9 cellular contexts compared by ENCODE assay signal in genomic region chr15:31391687-31392671, GRCh38.
A peak's percentile ranks its signal among the peaks of the same experiment; 100 is the strongest.
DNase-seq lines count a peak whose midpoint lies in the region; ATAC-seq and TF ChIP-seq lines count a peak whose summit lies in the region.
"Had no signal": no experiment of that assay in that cellular context is flagged by ENCODE, and none has a peak within 500 bp of the region (broad histone marks: within the 10 kb centered on the region; RNA-seq: fewer than 3 reads in every experiment).

No MANE protein-coding gene starts in this region.

- H3K27ac ChIP-seq in HL-60 (replicated peaks) (no peak overlapping the region), adrenal gland (peak overlapping the region; percentile 60 to 98 (median 85)), right cardiac atrium (ENCODE audit: low read length) (peak overlapping the region; percentile 97), vagina (peak overlapping the region; percentile 93)
- H3K27ac ChIP-seq: epithelial cell of prostate had no signal

- H3K9me3 Mint-ChIP-seq in T-helper 1 cell treated with Interleukin-12 subunit alpha and Interleukin-12 subunit beta and Interleukin-4 antibody, amounts not matched to agents 30 μg/mL and 1 μg/mL, for 36 hours: peaks cover 7% of the 10 kb centered on the region

- no peak for TF ChIP-seq CTCF in HL-60 (IDR thresholded peaks at IDR 0.05; ENCODE audit: insufficient read depth, low read length)
- no peak for TF ChIP-seq CTCF in adrenal gland (IDR thresholded peaks at IDR 0.05)
- no peak for TF ChIP-seq CTCF in vagina (IDR thresholded peaks at IDR 0.05)

- H3K4me3 ChIP-seq in HL-60 (replicated peaks; ENCODE audit: insufficient read depth, low read length) (peak overlapping the region; percentile 68), adrenal gland (peak overlapping the region; percentile 48 to 70 (median 56)), right cardiac atrium (ENCODE audit: low read length) (peak overlapping the region; percentile 57), vagina (peak overlapping the region; percentile 56 to 82)

- ATAC-seq in GM19468 (IDR thresholded peaks at IDR 0.05; ENCODE audit: extremely low read depth, unreplicated experiment) (peak; percentile 65), right cardiac atrium (peak; percentile 86 to 87)

- peak overlapping the region; percentile 89 for H3K4me3 Mint-ChIP-seq in T-helper 1 cell treated with Interleukin-12 subunit alpha and Interleukin-12 subunit beta and Interleukin-4 antibody, amounts not matched to agents 30 μg/mL and 1 μg/mL, for 36 hours

- no peaks in the 10 kb centered on the region for H3K27me3 Mint-ChIP-seq in T-helper 1 cell treated with Interleukin-12 subunit alpha and Interleukin-12 subunit beta and Interleukin-4 antibody, amounts not matched to agents 30 μg/mL and 1 μg/mL, for 36 hours (ENCODE audit: low read depth)

- H3K36me3 ChIP-seq in adrenal gland (replicated peaks in 1 of 2) (no peaks in the 10 kb centered on the region), vagina (no peaks in the 10 kb centered on the region)

- peaks cover 40% of the 10 kb centered on the region for H3K4me1 Mint-ChIP-seq in T-helper 1 cell treated with Interleukin-12 subunit alpha and Interleukin-12 subunit beta and Interleukin-4 antibody, amounts not matched to agents 30 μg/mL and 1 μg/mL, for 36 hours (ENCODE audit: low read depth)

- H3K9me3 ChIP-seq in adrenal gland (replicated peaks in 1 of 3) (no peaks in the 10 kb centered on the region), right cardiac atrium (ENCODE audit: control insufficient read depth, low read length) (no peaks in the 10 kb centered on the region), vagina (no peaks in the 10 kb centered on the region)

- H3K27ac Mint-ChIP-seq in T-helper 1 cell treated with Interleukin-12 subunit alpha and Interleukin-12 subunit beta and Interleukin-4 antibody, amounts not matched to agents 30 μg/mL and 1 μg/mL, for 36 hours: peak overlapping the region; percentile 93

- peak; percentile 73 to 76 for TF ChIP-seq POLR2A in adrenal gland (IDR thresholded peaks at IDR 0.05)
- peak in 1 of 2 donors; percentile 96 for TF ChIP-seq POLR2A in vagina (IDR thresholded peaks at IDR 0.05)

- peak; percentile 79 for DNase-seq in COLO668 (lab: John Stamatoyannopoulos, UW; ENCODE audit: unreplicated experiment)
- peak; percentile 43 to 59 for DNase-seq in HL-60 (ENCODE audit: low read depth in 1 of 2, low spot score in 1 of 2)
- peak; percentile 80 to 92 (median 83) for DNase-seq in adrenal gland
- DNase-seq in right cardiac atrium: peak; percentile 84 to 97 (median 97)
- DNase-seq in renal cortical epithelial cell (ENCODE audit: low read depth): peak; percentile 73
- peak; percentile 70 to 89 for DNase-seq in vagina (ENCODE audit: extremely low spot score in 2 of 2)

- H3K27me3 ChIP-seq in HL-60 (ENCODE audit: insufficient read depth, poor library complexity, severe bottlenecking) (no peaks in the 10 kb centered on the region), adrenal gland (no peaks in the 10 kb centered on the region), right cardiac atrium (ENCODE audit: control insufficient read depth, insufficient read depth) (no peaks in the 10 kb centered on the region), vagina (no peaks in the 10 kb centered on the region)

- WGBS in adrenal gland, 4 donors: 0 to 1% (median 1%) methylated on average over 17 to 86 of the region's 86 CpGs
- WGBS in right cardiac atrium: under 1% methylated on average over 86 of the region's 86 CpGs

- H3K4me1 ChIP-seq in adrenal gland (replicated peaks in 1 of 2): peaks cover 0 to 16% of the 10 kb centered on the region in 2 donors
- H3K4me1 ChIP-seq in right cardiac atrium (ENCODE audit: control insufficient read depth, insufficient read depth, low read length): no peaks in the 10 kb centered on the region
- peaks cover 35% of the 10 kb centered on the region for H3K4me1 ChIP-seq in vagina

- H3K36me3 Mint-ChIP-seq in T-helper 1 cell treated with Interleukin-12 subunit alpha and Interleukin-12 subunit beta and Interleukin-4 antibody, amounts not matched to agents 30 μg/mL and 1 μg/mL, for 36 hours (ENCODE audit: low read depth): peaks cover 18% of the 10 kb centered on the region

- intact Hi-C loops in adrenal gland (cut with DNase I): loop anchor here in 1 of 2 donors (5.0 kb wide), 1 partner anchor 65 kb away; the partner anchor contains the start of gene KLF13
- intact Hi-C loops in right cardiac atrium (cut with DNase I): loop anchor here in 3 of 4 donors (5.0 to 10.0 kb wide), 2 partner anchors 65 to 177 kb away; partner anchors contain the start of gene KLF13 (in 2 of the 3)
- intact Hi-C loops in vagina (cut with DNase I): loop anchor here (1.0 kb wide), 1 partner anchor 66 kb away; the partner anchor contains the start of gene KLF13
